14 cellular contexts compared by ENCODE assay signal in the genomic region with DNA sequence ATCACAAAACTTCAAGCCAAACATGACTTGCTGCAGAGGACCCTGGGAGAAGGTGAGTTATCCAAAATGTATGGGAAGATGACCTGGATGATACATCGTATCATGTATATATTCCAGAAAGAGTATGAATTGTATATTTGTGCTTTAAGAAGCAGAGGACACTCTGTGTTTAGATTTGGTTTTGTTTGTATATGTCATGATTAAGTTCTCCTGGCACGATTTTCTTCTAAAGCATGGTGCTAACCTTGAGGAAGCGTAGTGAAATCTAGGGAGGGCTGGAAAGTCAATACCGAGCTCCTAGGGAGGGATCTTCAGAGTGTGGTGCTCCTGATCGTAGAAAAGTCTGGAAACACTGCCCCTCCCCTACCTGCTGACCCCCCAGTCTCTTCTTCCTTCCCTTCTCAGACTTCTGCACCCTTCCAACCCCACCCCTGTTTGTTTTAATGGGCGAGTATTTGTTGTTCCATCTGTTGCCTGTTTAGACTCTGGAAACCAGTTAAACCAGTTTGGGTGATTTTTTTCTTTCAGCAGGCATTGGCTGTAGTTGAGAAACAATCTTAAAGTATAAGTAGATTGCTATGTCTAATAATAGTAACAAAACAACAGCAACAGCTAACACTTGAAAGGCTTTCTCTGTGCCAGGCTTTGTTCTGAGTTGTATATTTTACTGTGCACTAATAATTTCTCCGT.
A peak's percentile ranks its signal among the peaks of the same experiment; 100 is the strongest.
DNase-seq lines count a peak whose midpoint lies in the region; ATAC-seq, FAIRE-seq and TF ChIP-seq lines count a peak whose summit lies in the region.
"Had no signal": no experiment of that assay in that cellular context is flagged by ENCODE, and none has a peak within 500 bp of the region (broad histone marks: within the 10 kb centered on the region; RNA-seq: fewer than 3 reads in every experiment).

No MANE protein-coding gene starts in this region.

- H2AFZ ChIP-seq in H9 (ENCODE audit: low read length): no peak overlapping the region
- H2AFZ ChIP-seq in PC-9: no peak overlapping the region

- H3K36me3 ChIP-seq in PC-9 (ENCODE audit: low read depth): peaks cover 31% of the 10 kb centered on the region
- no peaks in the 10 kb centered on the region for H3K36me3 ChIP-seq in left ventricle myocardium inferior

- CTCF ChIA-PET in PC-9 (lab: Charles Lee): no interaction called here

- H3K4me1 Mint-ChIP-seq in H9: peaks cover 20 to 23% of the 10 kb centered on the region in 2 experiments
- no peaks in the 10 kb centered on the region for H3K4me1 Mint-ChIP-seq in activated T-cell treated with anti-CD3 and anti-CD28 coated beads, Interleukin-2, amount 50 U/mL, for 4 hours (ENCODE audit: low read depth)
- H3K4me1 Mint-ChIP-seq: stimulated activated naive B cell treated with anti-CD40 and anti-IgM and Interleukin-4, amounts not matched to agents 10 μg/mL and 1 μg/mL and 100 μg/mL, for 72 hours had no signal

- no peak overlapping the region for H2AK5ac ChIP-seq in H9 (ENCODE audit: insufficient read length, low read length)

- no peak overlapping the region for H3K4me2 ChIP-seq in H9 (ENCODE audit: insufficient read depth, insufficient read length, low read length)
- peak overlapping the region; percentile 67 for H3K4me2 ChIP-seq in PC-9

- no peak overlapping the region for H2BK5ac ChIP-seq in H9 (ENCODE audit: insufficient read length, low read length)

- H4K91ac ChIP-seq in H9 (ENCODE audit: insufficient read length, low read depth, low read length): no peak overlapping the region

- H3K27ac ChIP-seq in H9 (ENCODE audit: insufficient read length, low read depth, low read length): no peak overlapping the region
- H3K27ac ChIP-seq in PC-9: peak overlapping the region; percentile 73
- peak overlapping the region; percentile 85 for H3K27ac ChIP-seq in left ventricle myocardium inferior (replicated peaks)

- H3K79me2 ChIP-seq in H9 (ENCODE audit: insufficient read depth, low read length) (no peaks in the 10 kb centered on the region), PC-9 (ENCODE audit: low read depth) (no peaks in the 10 kb centered on the region; the same call in 1 of the 2 replicates)

- intact Hi-C loops in PC-9 (cut with micrococcal nuclease; ENCODE audit: unreplicated experiment): no loop called here
- intact Hi-C loops in left ventricle myocardium inferior (cut with micrococcal nuclease): loop anchor here (10.0 kb wide), 1 partner anchor 236 kb away; a partner anchor contains a TSS

- no peak overlapping the region for H3K14ac ChIP-seq in H9 (ENCODE audit: insufficient read depth, low read length)

- POLR2A ChIA-PET in PC-9 (lab: Charles Lee; ENCODE audit: unreplicated experiment): no interaction called here

- H4K20me1 ChIP-seq in H9 (ENCODE audit: control insufficient read depth, insufficient read depth, insufficient read length): no peaks in the 10 kb centered on the region
- H4K20me1 ChIP-seq in PC-9 (ENCODE audit: insufficient read depth): no peaks in the 10 kb centered on the region

- no peak overlapping the region for H3K9ac ChIP-seq in H9 (ENCODE audit: extremely low read depth, insufficient read length, low read length)

- TF ChIP-seq POLR2A in GM12892 (IDR thresholded peaks at IDR 0.05; ENCODE audit: low read depth, low read length): no peak

- H3K4me3 ChIP-seq in PC-9 (peak overlapping the region; percentile 19; the same call in 1 of the 2 replicates), left ventricle myocardium inferior (no peak overlapping the region)

- no peaks in the 10 kb centered on the region; the same call in 1 of the 2 replicates for H3K4me1 ChIP-seq in H9 (ENCODE audit: insufficient read depth, low read length)
- peaks cover 43% of the 10 kb centered on the region for H3K4me1 ChIP-seq in PC-9 (replicated peaks; ENCODE audit: insufficient read depth)
- peaks cover 36% of the 10 kb centered on the region for H3K4me1 ChIP-seq in left ventricle myocardium inferior

- DNase-seq in H9: no peak
- peak; percentile 38 to 93 for DNase-seq in PC-9
- DNase-seq in left ventricle myocardium inferior: no peak
- peak; percentile 36 for DNase-seq in renal cortical epithelial cell (ENCODE audit: low read depth)
- no peak for DNase-seq in GM12892 (ENCODE audit: insufficient read length)
- DNase-seq in activated T-cell treated with anti-CD3 and anti-CD28 coated beads, Interleukin-2, amount 50 U/mL, for 4 hours: no peak
- DNase-seq: activated CD4-positive, alpha-beta T cell treated with anti-CD3 and anti-CD28 coated beads, Interleukin-2, amount 50 U/mL, for 1 hour; activated naive CD4-positive, alpha-beta T cell treated with anti-CD3 and anti-CD28 coated beads, Interleukin-2, amount 50 U/mL, for 16 hours; effector CD4-positive, alpha-beta T cell; NCI-H82; stimulated activated naive B cell treated with anti-CD40 and anti-IgM and Interleukin-4, amounts not matched to agents 10 μg/mL and 1 μg/mL and 100 μg/mL, for 72 hours had no signal

- no TSS peak for BruUV-seq in PC-9 (replicated peaks; lab: Mats Ljungman, UMichigan)

- no peak overlapping the region for H2BK12ac ChIP-seq in H9 (ENCODE audit: insufficient read length, low read depth, low read length)

- H2BK15ac ChIP-seq in H9 (ENCODE audit: low read depth, low read length): no peak overlapping the region

- H3K9me3 ChIP-seq in H9 (ENCODE audit: control insufficient read depth, low read depth, low read length): no peaks in the 10 kb centered on the region
- no peaks in the 10 kb centered on the region for H3K9me3 ChIP-seq in PC-9 (ENCODE audit: insufficient read depth, low read depth)
- H3K9me3 ChIP-seq in left ventricle myocardium inferior (replicated peaks): no peaks in the 10 kb centered on the region

- no peak overlapping the region for H2BK20ac ChIP-seq in H9 (ENCODE audit: low read depth, low read length, poor library complexity, severe bottlenecking)

- no peak overlapping the region for H3K18ac ChIP-seq in H9 (ENCODE audit: insufficient read length, low read depth, low read length)

- no peak overlapping the region for H3K56ac ChIP-seq in H9 (ENCODE audit: insufficient read length, low read depth, low read length)

- ATAC-seq in GM19328 (IDR thresholded peaks at IDR 0.05; ENCODE audit: unreplicated experiment): no peak
- ATAC-seq in HG02798 (IDR thresholded peaks at IDR 0.05; ENCODE audit: poor library complexity, unreplicated experiment): no peak
- ATAC-seq in activated T-cell treated with anti-CD3 and anti-CD28 coated beads, Interleukin-2, amount 50 U/mL, for 4 hours: no peak
- ATAC-seq: stimulated activated naive B cell treated with anti-CD40 and anti-IgM and Interleukin-4, amounts not matched to agents 10 μg/mL and 1 μg/mL and 100 μg/mL, for 72 hours had no signal

- H3K9me2 ChIP-seq in PC-9 (ENCODE audit: insufficient read depth): no peaks in the 10 kb centered on the region

- H3K79me1 ChIP-seq in H9 (ENCODE audit: insufficient read depth, low read depth, low read length, poor library complexity, severe bottlenecking): no peaks in the 10 kb centered on the region

- H3T11ph ChIP-seq in H9 (ENCODE audit: low read length): no peak overlapping the region

- TF ChIP-seq CTCF in H9 (conservative IDR thresholded peaks at IDR 0.05) (no peak), PC-9 (conservative IDR thresholded peaks at IDR 0.05) (no peak), left ventricle myocardium inferior (IDR thresholded peaks at IDR 0.05; ENCODE audit: borderline replicate concordance) (no peak)

- H3K9me3 Mint-ChIP-seq in H9: peaks cover 4 to 6% of the 10 kb centered on the region in 2 experiments; a peak in 4 of 5 replicates
- H3K9me3 Mint-ChIP-seq in activated T-cell treated with anti-CD3 and anti-CD28 coated beads, Interleukin-2, amount 50 U/mL, for 4 hours: no peaks in the 10 kb centered on the region
- H3K9me3 Mint-ChIP-seq: neural crest cell had no signal

- H3K36me3 Mint-ChIP-seq in H9 (ENCODE audit: insufficient read depth in 1 of 3, low read depth in 3 of 3): peaks cover 9 to 17% (median 10%) of the 10 kb centered on the region in 3 experiments; a peak in 6 of 7 replicates
- no peaks in the 10 kb centered on the region for H3K36me3 Mint-ChIP-seq in activated T-cell treated with anti-CD3 and anti-CD28 coated beads, Interleukin-2, amount 50 U/mL, for 4 hours (ENCODE audit: insufficient read depth)
- H3K36me3 Mint-ChIP-seq: stimulated activated naive B cell treated with anti-CD40 and anti-IgM and Interleukin-4, amounts not matched to agents 10 μg/mL and 1 μg/mL and 100 μg/mL, for 72 hours had no signal

- no CpG with 5 or more reads among the region's 7 CpGs for WGBS in H9 (ENCODE audit: extremely low coverage, insufficient read length, low lambda C conversion rate)

- no peak overlapping the region for H3K23ac ChIP-seq in H9 (ENCODE audit: insufficient read length, low read depth, low read length)

- FAIRE-seq in GM12892 (lab: Jason Lieb, UNC): no peak

- H3K27me3 Mint-ChIP-seq in H9 (ENCODE audit: low read depth): no peaks in the 10 kb centered on the region
- H3K27me3 Mint-ChIP-seq in activated T-cell treated with anti-CD3 and anti-CD28 coated beads, Interleukin-2, amount 50 U/mL, for 4 hours (ENCODE audit: low read depth): no peaks in the 10 kb centered on the region
- H3K27me3 Mint-ChIP-seq: stimulated activated naive B cell treated with anti-CD40 and anti-IgM and Interleukin-4, amounts not matched to agents 10 μg/mL and 1 μg/mL and 100 μg/mL, for 72 hours had no signal

- H3K27me3 ChIP-seq in H9 (ENCODE audit: insufficient read depth, low read length) (no peaks in the 10 kb centered on the region), PC-9 (ENCODE audit: insufficient read depth, low read depth) (no peaks in the 10 kb centered on the region), left ventricle myocardium inferior (ENCODE audit: low read depth) (no peaks in the 10 kb centered on the region)

- H4K5ac ChIP-seq in H9 (ENCODE audit: insufficient read length, low read depth, low read length): no peak overlapping the region

- no peak overlapping the region for H4K8ac ChIP-seq in H9 (replicated peaks; ENCODE audit: insufficient read length, low read depth, low read length)

- no peaks in the 10 kb centered on the region for H3K23me2 ChIP-seq in H9 (ENCODE audit: insufficient read length, low read depth, low read length, poor library complexity, severe bottlenecking)

- no peak overlapping the region for H3K4me3 Mint-ChIP-seq in H9
- H3K4me3 Mint-ChIP-seq in activated T-cell treated with anti-CD3 and anti-CD28 coated beads, Interleukin-2, amount 50 U/mL, for 4 hours: no peak overlapping the region
- H3K4me3 Mint-ChIP-seq: neural crest cell; stimulated activated naive B cell treated with anti-CD40 and anti-IgM and Interleukin-4, amounts not matched to agents 10 μg/mL and 1 μg/mL and 100 μg/mL, for 72 hours had no signal

- H3K27ac Mint-ChIP-seq in H9: peak overlapping the region; percentile 12 to 50 (median 32); a peak in 4 of 7 replicates
- H3K27ac Mint-ChIP-seq: stimulated activated naive B cell treated with anti-CD40 and anti-IgM and Interleukin-4, amounts not matched to agents 10 μg/mL and 1 μg/mL and 100 μg/mL, for 72 hours had no signal

- peaks cover 26% of the 10 kb centered on the region for H3F3A ChIP-seq in PC-9 (ENCODE audit: insufficient read depth, low read depth)

- H3K4ac ChIP-seq in H9 (ENCODE audit: low read depth, low read length): no peak overlapping the region

- no peak overlapping the region for H2BK120ac ChIP-seq in H9 (ENCODE audit: low read depth, low read length, poor library complexity, severe bottlenecking)

Comparison
In these comparisons a context has a peak if more than half of its experiments do, and no peak if none do; other contexts are left out.
1. DNase-seq: peak in PC-9 (2 of 2) and renal cortical epithelial cell (single experiment); none in H9 (single experiment), left ventricle myocardium inferior (single experiment), GM12892 (single experiment) and activated T-cell treated with anti-CD3 and anti-CD28 coated beads, Interleukin-2, amount 50 U/mL, for 4 hours (single experiment).